Comparison of ENCODE assay signal across 9 cellular contexts in the genomic region with DNA sequence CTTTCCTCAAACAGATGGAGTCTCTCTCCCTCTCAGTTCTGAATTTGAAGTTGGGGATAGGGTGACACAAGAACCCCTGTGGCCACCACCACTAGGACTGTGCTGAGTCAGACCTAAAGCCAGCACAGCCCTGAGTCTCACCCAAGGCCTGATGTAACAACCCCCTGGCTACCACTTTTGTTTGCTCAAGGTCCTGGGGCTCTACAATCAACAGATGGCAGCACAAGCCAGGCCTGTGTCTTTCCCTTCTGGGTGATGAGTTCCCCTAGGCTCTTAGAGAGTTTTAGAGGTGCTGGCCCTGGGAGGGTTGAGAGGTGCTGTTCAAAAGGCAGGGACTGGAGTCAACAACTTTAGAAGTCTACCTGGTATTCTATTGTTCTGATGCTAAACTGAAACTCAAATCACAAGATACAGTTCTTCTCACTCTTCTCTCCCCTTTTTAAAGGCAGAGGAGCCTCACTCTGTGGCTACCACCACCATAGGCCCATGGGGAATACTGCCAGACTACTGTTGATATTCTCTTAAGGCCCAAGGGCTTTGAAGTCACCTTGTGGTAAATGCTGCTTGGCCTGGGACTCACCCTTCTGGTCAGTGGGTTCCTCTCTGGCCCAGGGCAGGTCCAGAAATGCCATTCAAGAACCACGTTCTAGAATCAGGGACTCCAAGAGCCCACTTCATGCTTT. TPM values are rescaled to one million over a fixed set of nuclear protein-coding genes. Genes with fewer than 3 reads are reported as not detected.
DNase-seq lines count a peak whose midpoint lies in the region; ATAC-seq and TF ChIP-seq lines count a peak whose summit lies in the region.
"Had no signal": no experiment of that assay in that cellular context is flagged by ENCODE, and none has a peak within 500 bp of the region (broad histone marks: within the 10 kb centered on the region; RNA-seq: fewer than 3 reads in every experiment).

No MANE protein-coding gene starts in this region.

- no peaks in the 10 kb centered on the region for H3K9me2 ChIP-seq in Karpas-422 (replicated peaks; ENCODE audit: insufficient read depth, low read length)

- no peaks in the 10 kb centered on the region for H4K20me1 ChIP-seq in Karpas-422 (ENCODE audit: insufficient read depth, low read depth, low read length)

- no peak overlapping the region for H2AFZ ChIP-seq in Karpas-422 (ENCODE audit: low read length)

- no peaks in the 10 kb centered on the region for H3K4me1 ChIP-seq in Karpas-422 (ENCODE audit: low read length)

- no peaks in the 10 kb centered on the region for H3K36me3 ChIP-seq in Karpas-422 (ENCODE audit: insufficient read depth, low read length)

- no peak overlapping the region for H3K27ac ChIP-seq in Karpas-422 (ENCODE audit: low read length)

- CTCF ChIA-PET in activated naive CD4-positive, alpha-beta T cell treated with anti-CD3 and anti-CD28 coated beads, Interleukin-2, amount 10 ng/mL, durations not matched to agents 7 days and 5 days (lab: Charles Lee) = no interaction called here

- no peak overlapping the region for H3K4me3 ChIP-seq in Karpas-422 (ENCODE audit: low read length)

- peak; percentile 7 for DNase-seq in EH (ENCODE audit: low read depth)
- peak; percentile 40 for DNase-seq in activated naive CD4-positive, alpha-beta T cell treated with anti-CD3 and anti-CD28 coated beads, Interleukin-2, amount 10 ng/mL, durations not matched to agents 7 days and 5 days
- DNase-seq in NCI-H226 = no peak
- DNase-seq in endothelial cell (ENCODE audit: low spot score) = no peak
- no peak for DNase-seq in Karpas-422
- DNase-seq: NCI-H774 had no signal

- peaks cover 5% of the 10 kb centered on the region for H3K4me1 Mint-ChIP-seq in activated naive CD4-positive, alpha-beta T cell treated with anti-CD3 and anti-CD28 coated beads, Interleukin-2, amount 10 ng/mL, durations not matched to agents 7 days and 5 days
- H3K4me1 Mint-ChIP-seq in endothelial cell (ENCODE audit: unreplicated experiment) = no peaks in the 10 kb centered on the region

- no peak overlapping the region for H3K9ac ChIP-seq in Karpas-422 (ENCODE audit: low read length)

- H3K79me2 ChIP-seq in Karpas-422 (ENCODE audit: low read length) = no peaks in the 10 kb centered on the region

- ATAC-seq in GM19351 (IDR thresholded peaks at IDR 0.05; ENCODE audit: unreplicated experiment) (peak; percentile 82), HG03139 (IDR thresholded peaks at IDR 0.05; ENCODE audit: unreplicated experiment) (peak; percentile 70), GM19467 (IDR thresholded peaks at IDR 0.05; ENCODE audit: unreplicated experiment) (no peak)

- H3K4me2 ChIP-seq in Karpas-422 (ENCODE audit: low read depth, low read length, poor library complexity, severe bottlenecking) = no peak overlapping the region

- TF ChIP-seq CTCF in endothelial cell (IDR thresholded peaks at IDR 0.05; ENCODE audit: unreplicated experiment) = no peak

- H3K9me3 ChIP-seq in Karpas-422 (ENCODE audit: low read length) = peaks cover 3% of the 10 kb centered on the region

- peaks cover 7% of the 10 kb centered on the region for H3K36me3 Mint-ChIP-seq in activated naive CD4-positive, alpha-beta T cell treated with anti-CD3 and anti-CD28 coated beads, Interleukin-2, amount 10 ng/mL, durations not matched to agents 7 days and 5 days
- no peaks in the 10 kb centered on the region for H3K36me3 Mint-ChIP-seq in endothelial cell (ENCODE audit: low read depth, unreplicated experiment)

- no peak overlapping the region for H3K27ac Mint-ChIP-seq in activated naive CD4-positive, alpha-beta T cell treated with anti-CD3 and anti-CD28 coated beads, Interleukin-2, amount 10 ng/mL, durations not matched to agents 7 days and 5 days
- no peak overlapping the region for H3K27ac Mint-ChIP-seq in endothelial cell (ENCODE audit: unreplicated experiment)

- H3K27me3 ChIP-seq in Karpas-422 (ENCODE audit: low read length) = no peaks in the 10 kb centered on the region

- H3K4me3 Mint-ChIP-seq in activated naive CD4-positive, alpha-beta T cell treated with anti-CD3 and anti-CD28 coated beads, Interleukin-2, amount 10 ng/mL, durations not matched to agents 7 days and 5 days = no peak overlapping the region
- H3K4me3 Mint-ChIP-seq in endothelial cell (ENCODE audit: unreplicated experiment) = no peak overlapping the region

- peaks cover 20% of the 10 kb centered on the region for H3K27me3 Mint-ChIP-seq in activated naive CD4-positive, alpha-beta T cell treated with anti-CD3 and anti-CD28 coated beads, Interleukin-2, amount 10 ng/mL, durations not matched to agents 7 days and 5 days
- H3K27me3 Mint-ChIP-seq in endothelial cell (ENCODE audit: unreplicated experiment) = no peaks in the 10 kb centered on the region

- peaks cover 20% of the 10 kb centered on the region for H3K9me3 Mint-ChIP-seq in activated naive CD4-positive, alpha-beta T cell treated with anti-CD3 and anti-CD28 coated beads, Interleukin-2, amount 10 ng/mL, durations not matched to agents 7 days and 5 days
- peaks cover 8% of the 10 kb centered on the region for H3K9me3 Mint-ChIP-seq in endothelial cell (ENCODE audit: unreplicated experiment)

RNA-seq across cellular contexts. Expression of gene OR5K4, which starts 6.5 kb away (rescaled TPM):
- total RNA-seq in endothelial cell (ENCODE audit: unreplicated experiment) = not detected
- total RNA-seq in Karpas-422 (2014; rRNA removed; shearing (Covaris generic); ENCODE audit: low replicate concordance) = not detected in 2 replicates

RNA-seq across cellular contexts. Expression of gene OR5K3, which starts 30.3 kb away (rescaled TPM):
- total RNA-seq in endothelial cell (ENCODE audit: unreplicated experiment) = not detected
- total RNA-seq in Karpas-422 (2014; rRNA removed; shearing (Covaris generic); ENCODE audit: low replicate concordance) = not detected in 2 replicates

Comparison
In these comparisons a context has a peak if more than half of its experiments do, and no peak if none do; other contexts are left out.
1. DNase-seq: peak in EH (single experiment) and activated naive CD4-positive, alpha-beta T cell treated with anti-CD3 and anti-CD28 coated beads, Interleukin-2, amount 10 ng/mL, durations not matched to agents 7 days and 5 days (single experiment); none in NCI-H226 (single experiment), endothelial cell (single experiment) and Karpas-422 (single experiment).